ENCODE assay signal across 22 cellular contexts in genomic region chr16:79036541-79036940, GRCh38.
"Had no signal": no experiment of that assay in that cellular context is flagged by ENCODE, and none has a peak within 500 bp of the region (broad histone marks: within the 10 kb centered on the region; RNA-seq: fewer than 3 reads in every experiment).

No MANE protein-coding gene starts in this region.

- H3K4me3 ChIP-seq: esophagus muscularis mucosa, gastrocnemius medialis, heart right ventricle, pancreas, smooth muscle cell, tibial artery, upper lobe of left lung, uterus had no signal

- H3K4me1 ChIP-seq: upper lobe of left lung, uterus had no signal

- H3K27me3 ChIP-seq: esophagus muscularis mucosa, gastrocnemius medialis, heart right ventricle, pancreas, tibial artery, upper lobe of left lung, uterus had no signal

- H3K36me3 Mint-ChIP-seq: natural killer cell had no signal

- FAIRE-seq: islet of Langerhans, pancreas had no signal

- ATAC-seq: gastrocnemius medialis; natural killer cell; right cardiac atrium; stimulated activated naive CD8-positive, alpha-beta T cell treated with anti-CD3 and anti-CD28 coated beads, Interleukin-15, Interleukin-2, amounts not matched to agents 100 U/mL and 50 U/mL, for 24 hours had no signal

- H3K4me3 Mint-ChIP-seq: mesothelial cell of epicardium, natural killer cell, neural crest cell had no signal

- H3K36me3 ChIP-seq: esophagus muscularis mucosa, gastrocnemius medialis, heart right ventricle, pancreas, tibial artery, upper lobe of left lung, uterus had no signal

- DNase-seq: cortex of kidney; effector memory CD4-positive, alpha-beta T cell; gastrocnemius medialis; heart right ventricle; hypothalamus; kidney glomerular epithelial cell; mammary epithelial cell; natural killer cell; pancreas; right cardiac atrium; stimulated activated CD4-positive, alpha-beta T cell treated with anti-CD3 and anti-CD28 coated beads, Interleukin-2, amount 100 ng/mL, for 48 hours; stimulated activated naive CD8-positive, alpha-beta T cell treated with anti-CD3 and anti-CD28 coated beads, Interleukin-15, Interleukin-2, amounts not matched to agents 100 U/mL and 50 U/mL, for 24 hours; tibial artery; upper lobe of left lung; uterus had no signal

- H3K9me3 ChIP-seq: esophagus muscularis mucosa, gastrocnemius medialis, pancreas, upper lobe of left lung, uterus had no signal

- H3K9me3 Mint-ChIP-seq: natural killer cell had no signal

- H3K27ac Mint-ChIP-seq: natural killer cell, progenitor cell of endocrine pancreas had no signal

- H3K27ac ChIP-seq: epithelial cell of prostate, esophagus muscularis mucosa, gastrocnemius medialis, pancreas, tibial artery, upper lobe of left lung had no signal

- H3K4me2 ChIP-seq: smooth muscle cell had no signal
